In genomic region chr2:169828141-169828811, GRCh38 we compare ENCODE assay signal across 8 cellular contexts. TPM values are rescaled to one million over a fixed set of nuclear protein-coding genes. Genes with fewer than 3 reads are reported as not detected.
DNase-seq lines count a peak whose midpoint lies in the region; ATAC-seq and TF ChIP-seq lines count a peak whose summit lies in the region.

No MANE protein-coding gene starts in this region.

- H3K9me2 ChIP-seq in MM.1S (replicated peaks; ENCODE audit: insufficient read depth, low read length) = no peaks in the 10 kb centered on the region

- no peak for TF ChIP-seq CTCF in BJ (IDR thresholded peaks at IDR 0.05; ENCODE audit: insufficient read depth, low read depth, low read length)
- TF ChIP-seq CTCF in MM.1S (IDR thresholded peaks at IDR 0.05; ENCODE audit: low read length) = no peak

- no peaks in the 10 kb centered on the region for H3K9me3 ChIP-seq in MM.1S (replicated peaks; ENCODE audit: insufficient read depth, low read length)

- H3K27ac ChIP-seq in MM.1S (ENCODE audit: low read length) (peak overlapping the region; percentile 21; the same call in 1 of the 2 replicates), caudate nucleus (ENCODE audit: low read depth, low read length) (peak overlapping the region; percentile 62)

- H3K27me3 ChIP-seq in BJ (ENCODE audit: control insufficient read depth, insufficient read depth, low read length) (no peaks in the 10 kb centered on the region), MM.1S (replicated peaks; ENCODE audit: insufficient read depth, low read length) (no peaks in the 10 kb centered on the region)

- peak overlapping the region; percentile 71 for H2AFZ ChIP-seq in MM.1S (ENCODE audit: low read length)

- POLR2A ChIA-PET in BJ (lab: Charles Lee) = no interaction called here

- peaks cover 11% of the 10 kb centered on the region for H3K4me1 ChIP-seq in MM.1S (ENCODE audit: low read length)

- no peak for DNase-seq in BJ (ENCODE audit: low read depth)
- peak; percentile 59 for DNase-seq in MM.1S
- peak; percentile 41 for DNase-seq in UCSD-AML1 (lab: John Stamatoyannopoulos, UW; ENCODE audit: unreplicated experiment)
- DNase-seq in caudate nucleus (lab: John Stamatoyannopoulos, UW) = peak in 52 of 61 donors; percentile 10 to 85 (median 42)
- DNase-seq in islet precursor cell = peak; percentile 83
- DNase-seq in stimulated activated CD4-positive, alpha-beta T cell treated with anti-CD3 and anti-CD28 coated beads, Interleukin-12 subunit alpha, Interleukin-12 subunit beta, amount 100 ng/mL, for 4 hours = peak; percentile 43

- peak overlapping the region; percentile 81 for H3K9ac ChIP-seq in MM.1S (ENCODE audit: low read length)

- ATAC-seq in GM19438 (IDR thresholded peaks at IDR 0.05; ENCODE audit: low read depth, unreplicated experiment) (peak; percentile 21), GM18873 (IDR thresholded peaks at IDR 0.05; ENCODE audit: low FRiP score, unreplicated experiment) (no peak)

- peaks cover 69% of the 10 kb centered on the region for H3K79me2 ChIP-seq in MM.1S (ENCODE audit: low read length)

- H3K4me2 ChIP-seq in MM.1S (ENCODE audit: low read depth, low read length) = peak overlapping the region; percentile 67

- 0 out of 2 replicates have a peak, but pooled peaks cover 5% of the 10 kb centered on the region for H3F3A ChIP-seq in MM.1S (ENCODE audit: insufficient read depth, low read length)

- H3K4me3 ChIP-seq in BJ (ENCODE audit: low read depth, low read length) (peak overlapping the region; percentile 99), MM.1S (ENCODE audit: low read length) (peak overlapping the region; percentile 99)

- H3K36me3 ChIP-seq in BJ (ENCODE audit: control insufficient read depth, insufficient read depth, low read length) = no peaks in the 10 kb centered on the region
- no peaks in the 10 kb centered on the region for H3K36me3 ChIP-seq in MM.1S (replicated peaks; ENCODE audit: insufficient read depth, low read length)

- H4K20me1 ChIP-seq in MM.1S (ENCODE audit: insufficient read depth, low read length) = peaks cover 10% of the 10 kb centered on the region

- CTCF ChIA-PET in BJ (lab: Yijun Ruan, JAX) = interaction anchor here (0.7 to 2.3 kb wide), 4 partner anchors 16 to 104 kb away, joined by 3 to 5 read pairs (median 4); no protein-coding TSS in a partner anchor

RNA-seq across cellular contexts. Expression of gene UBR3, which starts 1.0 kb away (rescaled TPM):
- polyA plus RNA-seq in BJ (2011; rRNA removed) = 7.5 and 16.2 TPM in 2 replicates
- 17.3 and 20.0 TPM in 2 replicates for polyA minus RNA-seq in BJ (2011; rRNA and poly(A)+ RNA removed)

RNA-seq across cellular contexts. Expression of gene METTL5, which starts 3.6 kb away (rescaled TPM):
- polyA plus RNA-seq in BJ (2011; rRNA removed) = 17.3 and 30.3 TPM in 2 replicates
- polyA minus RNA-seq in BJ (2011; rRNA and poly(A)+ RNA removed) = 9.5 and 12.7 TPM in 2 replicates

RNA-seq across cellular contexts. Expression of gene SSB, which starts 29.6 kb away (rescaled TPM):
- polyA plus RNA-seq in BJ (2011; rRNA removed) = 35.8 and 106 TPM in 2 replicates
- polyA minus RNA-seq in BJ (2011; rRNA and poly(A)+ RNA removed) = 9.8 and 10.4 TPM in 2 replicates
